In the genomic region with DNA sequence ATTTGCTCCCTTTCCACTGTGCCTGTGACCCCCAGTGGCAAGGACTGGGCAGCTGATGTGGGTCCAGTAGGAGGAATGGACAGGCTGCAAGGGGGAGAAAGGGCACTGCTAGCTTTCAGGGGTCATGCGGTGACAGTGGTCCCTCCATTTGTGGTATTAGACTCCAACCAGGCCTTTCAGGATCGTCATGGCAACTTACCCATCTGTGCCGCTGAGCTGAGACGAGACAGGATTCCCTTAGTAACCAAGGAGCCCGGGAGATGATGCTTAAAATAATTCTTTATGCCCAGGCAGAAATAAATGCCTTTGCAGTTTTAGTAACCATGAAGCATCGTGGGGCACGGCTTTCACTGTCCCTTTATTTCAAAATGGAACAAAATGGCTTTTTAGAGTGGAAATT, we compare ENCODE assay signal across 15 cellular contexts. TPM values are rescaled to one million over a fixed set of nuclear protein-coding genes. Genes with fewer than 3 reads are reported as not detected.
DNase-seq lines count a peak whose midpoint lies in the region; ATAC-seq and TF ChIP-seq lines count a peak whose summit lies in the region.
"Had no signal": no experiment of that assay in that cellular context is flagged by ENCODE, and none has a peak within 500 bp of the region (broad histone marks: within the 10 kb centered on the region; RNA-seq: fewer than 3 reads in every experiment).

No MANE protein-coding gene starts in this region.

- intact Hi-C loops in IMR-90 (cut with micrococcal nuclease) (no loop called here), dorsolateral prefrontal cortex (cut with DNase I) (no loop called here)

- no peak overlapping the region for H2AK5ac ChIP-seq in IMR-90 (ENCODE audit: low read depth, low read length)

- TF ChIP-seq POLR2A in IMR-90 (IDR thresholded peaks at IDR 0.05; ENCODE audit: low read depth, low read length), result no peak

- dilution Hi-C loops in IMR-90 (cut with HindIII; ENCODE audit: low sequenced_read_pairs, unreplicated experiment), result no loop called here

- H2AFZ ChIP-seq in IMR-90 (replicated peaks; ENCODE audit: low read length, poor library complexity), result peak overlapping the region; percentile 49
- H2AFZ ChIP-seq in neural progenitor cell (replicated peaks), result no peak overlapping the region

- no peaks in the 10 kb centered on the region for H3K36me3 Mint-ChIP-seq in neural progenitor cell

- H2BK120ac ChIP-seq in IMR-90 (ENCODE audit: low read depth, low read length), result no peak overlapping the region

- H3K56ac ChIP-seq in IMR-90 (ENCODE audit: extremely low read depth, insufficient read depth, low read length), result no peak overlapping the region

- POLR2A ChIA-PET in IMR-90 (lab: Charles Lee; ENCODE audit: unreplicated experiment), result no interaction called here

- H2BK15ac ChIP-seq in IMR-90 (ENCODE audit: low read depth, low read length), result no peak overlapping the region

- H2AK9ac ChIP-seq in IMR-90 (replicated peaks; ENCODE audit: low read depth, low read length, poor library complexity), result no peak overlapping the region

- no peak overlapping the region for H3K23ac ChIP-seq in IMR-90 (ENCODE audit: low read depth, low read length)

- H3K4me3 Mint-ChIP-seq in neural progenitor cell, result no peak overlapping the region
- H3K4me3 Mint-ChIP-seq: CD8-positive, alpha-beta memory T cell; HFFc6 had no signal

- no peak overlapping the region for H3K27ac ChIP-seq in IMR-90 (ENCODE audit: insufficient read depth, low read length)
- peak overlapping the region in 51 of 59 donors; percentile 16 to 86 (median 69) for H3K27ac ChIP-seq in dorsolateral prefrontal cortex
- H3K27ac ChIP-seq in neural progenitor cell, result no peak overlapping the region
- H3K27ac ChIP-seq: BLaER1, HL-60 had no signal

- H2BK5ac ChIP-seq in IMR-90 (ENCODE audit: low read depth, low read length, poor library complexity, severe bottlenecking), result no peak overlapping the region

- DNase-seq in IMR-90, result no peak
- peak in 2 of 10 donors; percentile 49 to 51 for DNase-seq in dorsolateral prefrontal cortex
- peak; percentile 16 for DNase-seq in neural progenitor cell (ENCODE audit: low spot score)
- no peak for DNase-seq in NCI-H345 (lab: John Stamatoyannopoulos, UW)
- DNase-seq in AML-193 (lab: John Stamatoyannopoulos, UW), result no peak
- no peak for DNase-seq in NCI-H774 (lab: John Stamatoyannopoulos, UW)
- DNase-seq in SW480 (ENCODE audit: low spot score), result no peak
- DNase-seq: Caco-2; CD8-positive, alpha-beta memory T cell; DND-41; GDM1; HCEC 1CT; HFFc6 had no signal

- CTCF ChIA-PET in IMR-90 (lab: Yijun Ruan, JAX), result no interaction called here

- H3K27me3 Mint-ChIP-seq in neural progenitor cell (ENCODE audit: insufficient read depth, low read depth), result peaks cover 4% of the 10 kb centered on the region

- H4K5ac ChIP-seq in IMR-90 (ENCODE audit: low read depth, low read length), result no peak overlapping the region

- WGBS in IMR-90 (ENCODE audit: extremely low coverage in 2 of 2, insufficient read length in 1 of 2), 2 experiments, result no CpG with 5 or more reads among the region's 7 CpGs

- H2BK20ac ChIP-seq in IMR-90 (ENCODE audit: low read depth, low read length), result no peak overlapping the region

- no peak overlapping the region for H4K8ac ChIP-seq in IMR-90 (ENCODE audit: low read depth in 2 of 2, low read length in 2 of 2)

- H3K9me3 ChIP-seq in IMR-90 (ENCODE audit: control insufficient read depth, insufficient read depth, low read length) (no peaks in the 10 kb centered on the region), neural progenitor cell (ENCODE audit: low read depth) (no peaks in the 10 kb centered on the region)
- H3K9me3 ChIP-seq: Caco-2 had no signal

- H3F3A ChIP-seq in neural progenitor cell (ENCODE audit: low read depth), result no peaks in the 10 kb centered on the region

- no peak overlapping the region for H3K14ac ChIP-seq in IMR-90 (replicated peaks; ENCODE audit: low read depth, low read length)

- no TSS peak for BruUV-seq in IMR-90 (replicated peaks; lab: Mats Ljungman, UMichigan)

- H3K4me2 ChIP-seq in IMR-90 (ENCODE audit: low read depth, low read length) (no peak overlapping the region), neural progenitor cell (no peak overlapping the region)
- H3K4me2 ChIP-seq: BLaER1 had no signal

- H3K9me1 ChIP-seq in IMR-90 (ENCODE audit: insufficient read depth, low read length), result no peaks in the 10 kb centered on the region

- H3K4me1 Mint-ChIP-seq in neural progenitor cell, result peaks cover 42% of the 10 kb centered on the region
- H3K4me1 Mint-ChIP-seq: CD8-positive, alpha-beta memory T cell had no signal

- H3K4me3 ChIP-seq in IMR-90 (ENCODE audit: insufficient read depth, low read depth, low read length) (no peak overlapping the region), dorsolateral prefrontal cortex (no peak overlapping the region), neural progenitor cell (no peak overlapping the region)
- H3K4me3 ChIP-seq: BLaER1 had no signal

- no peak for ATAC-seq in IMR-90 (ENCODE audit: low read depth)

- no peaks in the 10 kb centered on the region for H3K79me2 ChIP-seq in neural progenitor cell (ENCODE audit: low read depth)

- H3K36me3 ChIP-seq in IMR-90 (ENCODE audit: control insufficient read depth, insufficient read depth, low read length), result no peaks in the 10 kb centered on the region
- no peaks in the 10 kb centered on the region for H3K36me3 ChIP-seq in neural progenitor cell
- H3K36me3 ChIP-seq: BLaER1 had no signal

- no peak overlapping the region for H4K91ac ChIP-seq in IMR-90 (ENCODE audit: insufficient read depth, low read depth, low read length)

- no peak overlapping the region for H3K18ac ChIP-seq in IMR-90 (ENCODE audit: low read depth, low read length)

- peak overlapping the region; percentile 89 for H3K27ac Mint-ChIP-seq in neural progenitor cell
- H3K27ac Mint-ChIP-seq: CD8-positive, alpha-beta memory T cell; HFFc6 had no signal

- H4K20me1 ChIP-seq in IMR-90 (ENCODE audit: insufficient read depth, low read length) (no peaks in the 10 kb centered on the region), neural progenitor cell (ENCODE audit: low read depth) (no peaks in the 10 kb centered on the region)
- H4K20me1 ChIP-seq: BLaER1 had no signal

- H3K9me3 Mint-ChIP-seq in neural progenitor cell, result peaks cover 10% of the 10 kb centered on the region
- H3K9me3 Mint-ChIP-seq: HFFc6 had no signal

- H3K4me1 ChIP-seq in IMR-90 (ENCODE audit: control insufficient read depth, insufficient read depth, low read length) (no peaks in the 10 kb centered on the region), neural progenitor cell (no peaks in the 10 kb centered on the region)
- H3K4me1 ChIP-seq: BLaER1, Caco-2 had no signal

- H3K79me1 ChIP-seq in IMR-90 (ENCODE audit: low read depth in 1 of 2, low read length in 2 of 2), result no peaks in the 10 kb centered on the region

- no peak overlapping the region for H3K4ac ChIP-seq in IMR-90 (ENCODE audit: low read depth, low read length)

- H3K27me3 ChIP-seq in IMR-90 (ENCODE audit: control insufficient read depth, insufficient read depth, low read length), result no peaks in the 10 kb centered on the region
- no peaks in the 10 kb centered on the region for H3K27me3 ChIP-seq in dorsolateral prefrontal cortex
- no peaks in the 10 kb centered on the region for H3K27me3 ChIP-seq in neural progenitor cell
- H3K27me3 ChIP-seq: BLaER1 had no signal

- no peak for TF ChIP-seq CTCF in IMR-90 (conservative IDR thresholded peaks at IDR 0.05; ENCODE audit: low read depth, low read length)
- TF ChIP-seq CTCF in dorsolateral prefrontal cortex (IDR thresholded peaks at IDR 0.05 in 54 of 56, conservative IDR thresholded peaks at IDR 0.05 in 2 of 56; ENCODE audit: low read depth in 1 of 56, partially characterized antibody in 56 of 56), result no peak
- TF ChIP-seq CTCF in neural progenitor cell (IDR thresholded peaks at IDR 0.05), result no peak

- in situ Hi-C loops in IMR-90 (cut with MboI; ENCODE audit: low sequenced_read_pairs), result no loop called here

- H3K9ac ChIP-seq in IMR-90 (ENCODE audit: low read depth, low read length) (no peak overlapping the region), neural progenitor cell (no peak overlapping the region)
- H3K9ac ChIP-seq: BLaER1 had no signal

- no peak for TF ChIP-seq RAD21 in IMR-90 (IDR thresholded peaks at IDR 0.05; ENCODE audit: low read length)

TF ChIP-seq in IMR-90, 13 proteins besides CTCF, POLR2A, EP300 and RAD21:
- TF ChIP-seq RCOR1 (IDR thresholded peaks at IDR 0.05; ENCODE audit: insufficient replicate concordance, low read length) (no peak), MAZ (IDR thresholded peaks at IDR 0.05; ENCODE audit: borderline replicate concordance, low read depth, low read length) (no peak), BHLHE40 (IDR thresholded peaks at IDR 0.05; ENCODE audit: low read depth, low read length) (no peak), MAFK (IDR thresholded peaks at IDR 0.05; ENCODE audit: low read depth, low read length) (no peak), RFX5 (IDR thresholded peaks at IDR 0.05; ENCODE audit: low read depth, low read length) (no peak), SMC3 (IDR thresholded peaks at IDR 0.05; ENCODE audit: low read depth, low read length) (no peak), CHD1 (IDR thresholded peaks at IDR 0.05; ENCODE audit: low read depth, low read length) (no peak), FOS (IDR thresholded peaks at IDR 0.05; ENCODE audit: low read depth, low read length) (no peak), MXI1 (IDR thresholded peaks at IDR 0.05; ENCODE audit: borderline replicate concordance, low read depth, low read length) (no peak)
- TF ChIP-seq, protein P1, sequence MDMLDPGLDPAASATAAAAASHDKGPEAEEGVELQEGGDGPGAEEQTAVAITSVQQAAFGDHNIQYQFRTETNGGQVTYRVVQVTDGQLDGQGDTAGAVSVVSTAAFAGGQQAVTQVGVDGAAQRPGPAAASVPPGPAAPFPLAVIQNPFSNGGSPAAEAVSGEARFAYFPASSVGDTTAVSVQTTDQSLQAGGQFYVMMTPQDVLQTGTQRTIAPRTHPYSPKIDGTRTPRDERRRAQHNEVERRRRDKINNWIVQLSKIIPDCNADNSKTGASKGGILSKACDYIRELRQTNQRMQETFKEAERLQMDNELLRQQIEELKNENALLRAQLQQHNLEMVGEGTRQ (IDR thresholded peaks at IDR 0.05; ENCODE audit: low read depth, low read length), result no peak

RNA-seq across cellular contexts. Expression of a gene that starts 15.9 kb away (rescaled TPM):
- total RNA-seq in IMR-90 (2012; rRNA removed) (186 and 206 TPM in 2 replicates), dorsolateral prefrontal cortex (10 to 100 TPM; 24.9 to 63.5 (median 46.5) TPM), neural progenitor cell (ENCODE audit: low replicate concordance) (148 and 202 TPM in 2 replicates)
- polyA plus RNA-seq in IMR-90 (2012; rRNA removed), result 99.5 and 107 TPM in 2 replicates
- 57.2 and 61.6 TPM in 2 replicates for polyA plus RNA-seq in IMR-90 (2012; cell fraction: cytosol; rRNA removed)
- polyA plus RNA-seq in IMR-90 (2012; cell fraction: nucleus; rRNA removed; ENCODE audit: low replicate concordance), result 20.9 and 51.0 TPM in 2 replicates

Comparison
In these comparisons a context has a peak if more than half of its experiments do, and no peak if none do; other contexts are left out.
1. H3K27ac ChIP-seq: peak in dorsolateral prefrontal cortex (51 of 59); none in IMR-90 (single experiment) and neural progenitor cell (single experiment).